In genomic region chr6:39303425-39304153, GRCh38 we compare ENCODE assay signal across 16 cellular contexts. TPM values are rescaled to one million over a fixed set of nuclear protein-coding genes. Genes with fewer than 3 reads are reported as not detected.
DNase-seq lines count a peak whose midpoint lies in the region; ATAC-seq and TF ChIP-seq lines count a peak whose summit lies in the region.
"Had no signal": no experiment of that assay in that cellular context is flagged by ENCODE, and none has a peak within 500 bp of the region (broad histone marks: within the 10 kb centered on the region; RNA-seq: fewer than 3 reads in every experiment).

No MANE protein-coding gene starts in this region.

- H3K79me1 ChIP-seq in IMR-90 (ENCODE audit: low read depth in 1 of 2, low read length in 2 of 2): no peaks in the 10 kb centered on the region

- H3K9me3 Mint-ChIP-seq in chondrocyte (ENCODE audit: low read depth): no peaks in the 10 kb centered on the region
- H3K9me3 Mint-ChIP-seq: activated T-cell treated with anti-CD3 and anti-CD28 coated beads, Interleukin-2, amount 50 U/mL, for 4 hours had no signal

- no peaks in the 10 kb centered on the region for H3K36me3 ChIP-seq in DOHH2 (ENCODE audit: control insufficient read depth, low read length)
- H3K36me3 ChIP-seq in IMR-90 (ENCODE audit: control insufficient read depth, insufficient read depth, low read length): no peaks in the 10 kb centered on the region
- H3K36me3 ChIP-seq in osteoblast (ENCODE audit: insufficient read depth, low read length): no peaks in the 10 kb centered on the region
- no peaks in the 10 kb centered on the region for H3K36me3 ChIP-seq in adrenal gland (replicated peaks in 1 of 2)
- no peaks in the 10 kb centered on the region for H3K36me3 ChIP-seq in spleen
- H3K36me3 ChIP-seq: BE2C, HAP-1, suprapubic skin had no signal

- TF ChIP-seq CTCF in DOHH2 (IDR thresholded peaks at IDR 0.05; ENCODE audit: low read depth, low read length, poor library complexity, severe bottlenecking) (peak; percentile 25), IMR-90 (conservative IDR thresholded peaks at IDR 0.05; ENCODE audit: low read depth, low read length) (no peak), chondrocyte (IDR thresholded peaks at IDR 0.05) (peak; percentile 34), osteoblast (IDR thresholded peaks at IDR 0.05; ENCODE audit: extremely low read depth, low read depth, low read length) (no peak), adrenal gland (IDR thresholded peaks at IDR 0.05) (peak in 2 of 6 experiments; percentile 16 to 22), spleen (IDR thresholded peaks at IDR 0.05 in 8 of 11, conservative IDR thresholded peaks at IDR 0.05 in 3 of 11) (peak in 5 of 11 experiments; percentile 26 to 58 (median 53))

- H3K4me3 ChIP-seq in DOHH2 (ENCODE audit: low read length) (no peak overlapping the region), IMR-90 (ENCODE audit: insufficient read depth, low read depth, low read length) (no peak overlapping the region), osteoblast (ENCODE audit: insufficient read depth, low read length) (no peak overlapping the region), adrenal gland (no peak overlapping the region), spleen (no peak overlapping the region)
- H3K4me3 ChIP-seq: HAP-1, suprapubic skin had no signal

- H3K4me1 ChIP-seq in DOHH2 (ENCODE audit: control insufficient read depth, low read length): peaks cover 4% of the 10 kb centered on the region
- H3K4me1 ChIP-seq in IMR-90 (ENCODE audit: control insufficient read depth, insufficient read depth, low read length): no peaks in the 10 kb centered on the region
- peaks cover 3% of the 10 kb centered on the region for H3K4me1 ChIP-seq in osteoblast (ENCODE audit: insufficient read depth, low read length)
- no peaks in the 10 kb centered on the region for H3K4me1 ChIP-seq in adrenal gland (replicated peaks in 1 of 2)
- H3K4me1 ChIP-seq in spleen: peaks cover 0 to 8% (median 2%) of the 10 kb centered on the region in 6 donors
- H3K4me1 ChIP-seq: BE2C, HAP-1 had no signal

- H3K56ac ChIP-seq in IMR-90 (ENCODE audit: extremely low read depth, insufficient read depth, low read length): no peak overlapping the region

- no peak overlapping the region for H3K4me3 Mint-ChIP-seq in chondrocyte (ENCODE audit: unreplicated experiment)

- H2AK9ac ChIP-seq in IMR-90 (replicated peaks; ENCODE audit: low read depth, low read length, poor library complexity): no peak overlapping the region

- ATAC-seq in IMR-90 (ENCODE audit: low read depth): no peak
- no peak for ATAC-seq in GM19467 (IDR thresholded peaks at IDR 0.05; ENCODE audit: unreplicated experiment)

- H4K20me1 ChIP-seq in DOHH2 (ENCODE audit: control insufficient read depth, insufficient read depth, low read depth, low read length) (no peaks in the 10 kb centered on the region), IMR-90 (ENCODE audit: insufficient read depth, low read length) (no peaks in the 10 kb centered on the region), osteoblast (ENCODE audit: insufficient read depth, low read length) (no peaks in the 10 kb centered on the region)

- no peak overlapping the region for H3K14ac ChIP-seq in IMR-90 (replicated peaks; ENCODE audit: low read depth, low read length)

- no TSS peak for BruUV-seq in IMR-90 (replicated peaks; lab: Mats Ljungman, UMichigan)

- no peak overlapping the region for H4K5ac ChIP-seq in IMR-90 (ENCODE audit: low read depth, low read length)

- H3K23ac ChIP-seq in IMR-90 (ENCODE audit: low read depth, low read length): no peak overlapping the region

- no peaks in the 10 kb centered on the region for H3K36me3 Mint-ChIP-seq in chondrocyte (ENCODE audit: low read depth)

- H4K91ac ChIP-seq in IMR-90 (ENCODE audit: insufficient read depth, low read depth, low read length): no peak overlapping the region

- H2AK5ac ChIP-seq in IMR-90 (ENCODE audit: low read depth, low read length): no peak overlapping the region

- no peak overlapping the region for H4K8ac ChIP-seq in IMR-90 (ENCODE audit: low read depth in 2 of 2, low read length in 2 of 2)

- H3K27me3 ChIP-seq in DOHH2 (ENCODE audit: control insufficient read depth, low read length) (no peaks in the 10 kb centered on the region), IMR-90 (ENCODE audit: control insufficient read depth, insufficient read depth, low read length) (no peaks in the 10 kb centered on the region), osteoblast (ENCODE audit: insufficient read depth, low read length) (no peaks in the 10 kb centered on the region), adrenal gland (no peaks in the 10 kb centered on the region), spleen (replicated peaks in 1 of 7) (peaks cover 0 to 11% (median 0%) of the 10 kb centered on the region in 7 donors)
- H3K27me3 ChIP-seq: suprapubic skin had no signal

- no peak overlapping the region for H3K4ac ChIP-seq in IMR-90 (ENCODE audit: low read depth, low read length)

- intact Hi-C loops in IMR-90 (cut with micrococcal nuclease) (loop anchor here (1.0 to 2.0 kb wide), 5 partner anchors 137 to 431 kb away; no protein-coding TSS in a partner anchor), adrenal gland (cut with DNase I) (loop anchor here (2.0 to 10.0 kb wide), 3 partner anchors 137 to 429 kb away; no protein-coding TSS in a partner anchor), spleen (cut with DNase I; ENCODE audit: low total_unique reads) (loop anchor here (2.0 to 10.0 kb wide), 3 partner anchors 137 to 431 kb away; no protein-coding TSS in a partner anchor)

- H2AFZ ChIP-seq in IMR-90 (replicated peaks; ENCODE audit: low read length, poor library complexity) (peak overlapping the region; percentile 87), osteoblast (ENCODE audit: low read length) (no peak overlapping the region)

- H3F3A ChIP-seq in DOHH2 (ENCODE audit: control insufficient read depth, insufficient read depth): no peaks in the 10 kb centered on the region

- TF ChIP-seq RAD21 in IMR-90 (IDR thresholded peaks at IDR 0.05; ENCODE audit: low read length): no peak

- H3K9me1 ChIP-seq in IMR-90 (ENCODE audit: insufficient read depth, low read length): no peaks in the 10 kb centered on the region

- dilution Hi-C loops in IMR-90 (cut with HindIII; ENCODE audit: low sequenced_read_pairs, unreplicated experiment): no loop called here

- no peak overlapping the region for H2BK5ac ChIP-seq in IMR-90 (ENCODE audit: low read depth, low read length, poor library complexity, severe bottlenecking)

- H3K27ac ChIP-seq in DOHH2 (ENCODE audit: low read depth, low read length): no peak overlapping the region
- no peak overlapping the region for H3K27ac ChIP-seq in IMR-90 (ENCODE audit: insufficient read depth, low read length)
- H3K27ac ChIP-seq in osteoblast (ENCODE audit: low read depth, low read length): no peak overlapping the region
- H3K27ac ChIP-seq in adrenal gland: no peak overlapping the region
- no peak overlapping the region for H3K27ac ChIP-seq in spleen
- H3K27ac ChIP-seq: suprapubic skin had no signal

- no peak overlapping the region for H3K9ac ChIP-seq in IMR-90 (ENCODE audit: low read depth, low read length)

- H2BK20ac ChIP-seq in IMR-90 (ENCODE audit: low read depth, low read length): no peak overlapping the region

- no peak overlapping the region for H2BK120ac ChIP-seq in IMR-90 (ENCODE audit: low read depth, low read length)

- in situ Hi-C loops in IMR-90 (cut with MboI; ENCODE audit: low sequenced_read_pairs): loop anchor here (10.0 kb wide), 1 partner anchor 329 kb away; no protein-coding TSS in a partner anchor

- POLR2A ChIA-PET in IMR-90 (lab: Charles Lee; ENCODE audit: unreplicated experiment): no interaction called here

- WGBS in IMR-90 (ENCODE audit: extremely low coverage in 2 of 2, insufficient read length in 1 of 2), 2 experiments: 70% methylated on average over 14 of the region's 30 CpGs; no CpG with 5 or more reads in 1 of the 2 experiments
- 82 to 85% (median 85%) methylated on average over 27 to 30 of the region's 30 CpGs for WGBS in adrenal gland, 4 donors
- 83 to 88% (median 87%) methylated on average over 26 to 30 of the region's 30 CpGs for WGBS in spleen, 5 donors

- no peak overlapping the region for H3K18ac ChIP-seq in IMR-90 (ENCODE audit: low read depth, low read length)

- H2BK15ac ChIP-seq in IMR-90 (ENCODE audit: low read depth, low read length): no peak overlapping the region

- no peaks in the 10 kb centered on the region for H3K9me2 ChIP-seq in DOHH2 (replicated peaks; ENCODE audit: control insufficient read depth, low read length)

- peak overlapping the region; percentile 63; the same call in 1 of the 2 replicates for H3K4me2 ChIP-seq in DOHH2 (ENCODE audit: low read length)
- no peak overlapping the region for H3K4me2 ChIP-seq in IMR-90 (ENCODE audit: low read depth, low read length)
- H3K4me2 ChIP-seq in osteoblast (ENCODE audit: insufficient read depth, low read length): peak overlapping the region; percentile 35

- no peaks in the 10 kb centered on the region for H3K9me3 ChIP-seq in DOHH2 (ENCODE audit: control insufficient read depth, insufficient read depth, low read length)
- no peaks in the 10 kb centered on the region for H3K9me3 ChIP-seq in IMR-90 (ENCODE audit: control insufficient read depth, insufficient read depth, low read length)
- no peaks in the 10 kb centered on the region for H3K9me3 ChIP-seq in osteoblast (ENCODE audit: low read depth, low read length)
- no peaks in the 10 kb centered on the region for H3K9me3 ChIP-seq in adrenal gland (replicated peaks in 1 of 3)
- H3K9me3 ChIP-seq in spleen: no peaks in the 10 kb centered on the region
- H3K9me3 ChIP-seq: BE2C, HAP-1, suprapubic skin had no signal

- CTCF ChIA-PET in IMR-90 (lab: Yijun Ruan, JAX): interaction anchor here (1.0 to 2.0 kb wide), 6 partner anchors 114 to 432 kb away, joined by 3 to 20 read pairs (median 5); no protein-coding TSS in a partner anchor

- H3K4me1 Mint-ChIP-seq in chondrocyte (ENCODE audit: low read depth): peaks cover 3% of the 10 kb centered on the region

- H3K79me2 ChIP-seq in DOHH2 (ENCODE audit: control insufficient read depth, low read length) (no peaks in the 10 kb centered on the region), osteoblast (ENCODE audit: insufficient read depth, low read length) (no peaks in the 10 kb centered on the region)

- TF ChIP-seq POLR2A in IMR-90 (IDR thresholded peaks at IDR 0.05; ENCODE audit: low read depth, low read length) (no peak), adrenal gland (IDR thresholded peaks at IDR 0.05) (no peak), spleen (IDR thresholded peaks at IDR 0.05) (no peak)

- no peak for DNase-seq in IMR-90
- no peak for DNase-seq in chondrocyte (ENCODE audit: low spot score)
- DNase-seq in osteoblast (ENCODE audit: insufficient read length, low spot score, missing footprints): peak; percentile 68
- DNase-seq in adrenal gland: no peak
- DNase-seq in spleen: no peak
- DNase-seq in MV-4-11 (lab: John Stamatoyannopoulos, UW): no peak
- DNase-seq: NCI-H1417 treated with DMSO at 0.1 percent for 48 hours had no signal

- H3K27me3 Mint-ChIP-seq in chondrocyte (ENCODE audit: low read depth): peaks cover 34% of the 10 kb centered on the region

- no peak overlapping the region for H3K27ac Mint-ChIP-seq in chondrocyte (ENCODE audit: unreplicated experiment)
- H3K27ac Mint-ChIP-seq: naive B cell had no signal

RNA-seq across cellular contexts. Expression of gene KCNK17, which starts 10.6 kb away (rescaled TPM):
- not detected in 2 replicates for total RNA-seq in IMR-90 (2012; rRNA removed)
- polyA plus RNA-seq in IMR-90 (2012; rRNA removed): not detected in 2 replicates
- polyA plus RNA-seq in IMR-90 (2012; cell fraction: cytosol; rRNA removed): not detected in 2 replicates
- not detected in 2 replicates for polyA plus RNA-seq in IMR-90 (2012; cell fraction: nucleus; rRNA removed; ENCODE audit: low replicate concordance)
- not detected in 3 replicates for total RNA-seq in chondrocyte
- not detected in 2 replicates for total RNA-seq in osteoblast
- under 1 TPM in 1 of 8 donors, not detected in 7; 0.36 TPM for total RNA-seq in adrenal gland
- under 1 TPM; 0.10 to 0.16 (median 0.11) TPM for polyA plus RNA-seq in adrenal gland
- total RNA-seq in spleen: under 1 TPM in 5 of 7 donors, not detected in 2; 0.42 to 0.98 (median 0.54) TPM
- polyA plus RNA-seq in spleen: under 1 TPM; 0.16 to 0.43 (median 0.36) TPM
- total RNA-seq: activated T-cell treated with anti-CD3 and anti-CD28 coated beads, Interleukin-2, amount 50 U/mL, for 4 hours; suprapubic skin had no signal

RNA-seq across cellular contexts. Expression of gene KCNK16, which starts 18.9 kb away (rescaled TPM):
- total RNA-seq in IMR-90 (2012; rRNA removed) (not detected in 2 replicates), chondrocyte (not detected in 3 replicates), osteoblast (not detected in 2 replicates), adrenal gland (not detected), spleen (not detected)
- polyA plus RNA-seq in IMR-90 (2012; rRNA removed) (not detected in 2 replicates), adrenal gland (not detected), spleen (not detected)
- not detected in 2 replicates for polyA plus RNA-seq in IMR-90 (2012; cell fraction: cytosol; rRNA removed)
- polyA plus RNA-seq in IMR-90 (2012; cell fraction: nucleus; rRNA removed; ENCODE audit: low replicate concordance): not detected in 2 replicates
- total RNA-seq: activated T-cell treated with anti-CD3 and anti-CD28 coated beads, Interleukin-2, amount 50 U/mL, for 4 hours; lower leg skin; right cardiac atrium; suprapubic skin had no signal
- polyA plus RNA-seq: right cardiac atrium had no signal

Comparison
In these comparisons a context has a peak if more than half of its experiments do, and no peak if none do; other contexts are left out.
1. CTCF ChIP-seq: peak in DOHH2 (single experiment) and chondrocyte (single experiment); none in IMR-90 (single experiment) and osteoblast (single experiment).